Comparison of ENCODE assay signal across 8 cellular contexts in genomic region chr5:154189256-154189818, GRCh38. TPM values are rescaled to one million over a fixed set of nuclear protein-coding genes. Genes with fewer than 3 reads are reported as not detected.
DNase-seq lines count a peak whose midpoint lies in the region; ATAC-seq and TF ChIP-seq lines count a peak whose summit lies in the region.

No MANE protein-coding gene starts in this region.

- TF ChIP-seq CTCF in RWPE2 (IDR thresholded peaks at IDR 0.05; ENCODE audit: poor library complexity, severe bottlenecking), result no peak
- no peak for TF ChIP-seq CTCF in fibroblast of the aortic adventitia (IDR thresholded peaks at IDR 0.05; ENCODE audit: insufficient read depth, low read length)

- DNase-seq in G401 (ENCODE audit: low spot score), result peak; percentile 19
- peak; percentile 71 for DNase-seq in GOT3 (lab: John Stamatoyannopoulos, UW)
- DNase-seq in RWPE2 (ENCODE audit: low spot score), result no peak
- no peak for DNase-seq in fibroblast of the aortic adventitia (ENCODE audit: low read depth)
- peak; percentile 83 for DNase-seq in posterior vena cava (ENCODE audit: low spot score)
- no peak for DNase-seq in globus pallidus (ENCODE audit: low spot score)
- DNase-seq in COR-L47 (lab: John Stamatoyannopoulos, UW), result no peak
- no peak for DNase-seq in amniotic stem cell (lab: John Stamatoyannopoulos, UW)

- H3K4me3 ChIP-seq in RWPE2 (ENCODE audit: severe bottlenecking), result peak overlapping the region; percentile 92
- peak overlapping the region; percentile 85 for H3K4me3 ChIP-seq in fibroblast of the aortic adventitia (ENCODE audit: low read depth, low read length)

- H3K4me1 ChIP-seq in RWPE2 (ENCODE audit: insufficient read depth, poor library complexity, severe bottlenecking), result peaks cover 9% of the 10 kb centered on the region

- ATAC-seq in RWPE2 (ENCODE audit: low read depth), result peak; percentile 1; the same call in 2 of the 3 replicates

- in situ Hi-C loops in G401 (cut with HindIII; ENCODE audit: low sequenced_read_pairs), result no loop called here

- no peak overlapping the region for H3K27ac ChIP-seq in RWPE2 (ENCODE audit: poor library complexity, severe bottlenecking)

- no peaks in the 10 kb centered on the region for H3K9me3 ChIP-seq in RWPE2 (ENCODE audit: severe bottlenecking)

- H3K36me3 ChIP-seq in RWPE2 (ENCODE audit: low read depth), result no peaks in the 10 kb centered on the region

- no peaks in the 10 kb centered on the region for H3K27me3 ChIP-seq in RWPE2 (ENCODE audit: insufficient read depth, poor library complexity, severe bottlenecking)

- intact Hi-C loops in posterior vena cava (cut with DNase I), result loop anchor here in 1 of 2 donors (10.0 kb wide), 2 partner anchors 215 kb away; no protein-coding TSS in a partner anchor

RNA-seq across cellular contexts. Expression of gene GALNT10, which starts 1.2 kb away (rescaled TPM):
- 47.8 and 61.1 TPM in 2 replicates for total RNA-seq in G401 (2014; rRNA removed; shearing (Covaris generic))
- total RNA-seq in fibroblast of the aortic adventitia (ENCODE audit: low replicate concordance), result 12.0 and 46.5 TPM in 2 replicates
- 10 to 100 TPM; 25.2 to 30.6 TPM for total RNA-seq in posterior vena cava

Comparison
In these comparisons a context has a peak if more than half of its experiments do, and no peak if none do; other contexts are left out.
1. DNase-seq: peak in G401 (single experiment), GOT3 (single experiment) and posterior vena cava (single experiment); none in RWPE2 (single experiment), fibroblast of the aortic adventitia (single experiment), globus pallidus (single experiment), COR-L47 (single experiment) and amniotic stem cell (single experiment).